Comparison of ENCODE assay signal across 1 cellular context in genomic region chr19:31110331-31110730, GRCh38.
TF ChIP-seq lines count a peak whose summit lies in the region.

No MANE protein-coding gene starts in this region.

TF ChIP-seq in GM23338, 12 proteins besides CTCF, POLR2A, EP300 and RAD21 (continued from another document):
- TF ChIP-seq ZNF462 (CRISPR knock-in tag; IDR thresholded peaks at IDR 0.05) (no peak), EZH2phosphoT487 (IDR thresholded peaks at IDR 0.05; ENCODE audit: unreplicated experiment) (no peak), CREB1 (CRISPR knock-in tag; IDR thresholded peaks at IDR 0.05; ENCODE audit: low read depth) (no peak), REST (IDR thresholded peaks at IDR 0.05; ENCODE audit: unreplicated experiment) (no peak)
